Comparison of ENCODE assay signal across 10 cellular contexts in the genomic region with DNA sequence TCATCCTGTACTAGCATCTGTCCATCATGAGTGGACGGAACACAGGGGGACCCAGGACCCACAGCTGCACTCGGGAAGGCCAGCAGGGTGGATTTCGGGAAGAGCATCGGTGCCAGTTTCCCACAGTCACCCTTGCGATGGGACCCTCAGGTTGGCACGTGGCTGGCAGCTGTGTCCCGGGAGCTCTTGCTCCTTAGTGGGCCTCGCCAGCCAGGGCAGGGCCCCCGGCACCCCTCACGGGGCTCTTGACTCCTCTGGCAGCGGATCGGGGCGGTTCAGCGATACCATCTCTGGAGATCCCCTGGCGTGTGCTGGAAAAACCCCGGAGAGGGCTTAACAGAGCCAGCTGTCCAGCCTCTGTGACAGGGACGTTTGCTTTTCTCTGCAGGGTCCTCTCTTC. TPM values are rescaled to one million over a fixed set of nuclear protein-coding genes. Genes with fewer than 3 reads are reported as not detected.
"Had no signal": no experiment of that assay in that cellular context is flagged by ENCODE, and none has a peak within 500 bp of the region (broad histone marks: within the 10 kb centered on the region; RNA-seq: fewer than 3 reads in every experiment).

No MANE protein-coding gene starts in this region.

- H3K27ac Mint-ChIP-seq: H9 had no signal

- H3K4me3 ChIP-seq: GM23248, K562 had no signal

- H2AFZ ChIP-seq: GM23248 had no signal

- H3K4me3 Mint-ChIP-seq: H9 had no signal

- H3K9me3 Mint-ChIP-seq: H9 had no signal

- ATAC-seq: K562 had no signal

- FAIRE-seq: H54, HTR-8/SVneo, K562 had no signal

- H3K4me1 Mint-ChIP-seq: H9 had no signal

- DNase-seq: GM23248, GOT3, H9, HCEC 1CT, IMR-90, KG1 had no signal

RNA-seq across cellular contexts. Expression of a gene that starts 23.4 kb away (rescaled TPM):
- total RNA-seq: GM23248, HT-29, IMR-90 had no signal
